ENCODE assay signal across 22 cellular contexts in the genomic region with DNA sequence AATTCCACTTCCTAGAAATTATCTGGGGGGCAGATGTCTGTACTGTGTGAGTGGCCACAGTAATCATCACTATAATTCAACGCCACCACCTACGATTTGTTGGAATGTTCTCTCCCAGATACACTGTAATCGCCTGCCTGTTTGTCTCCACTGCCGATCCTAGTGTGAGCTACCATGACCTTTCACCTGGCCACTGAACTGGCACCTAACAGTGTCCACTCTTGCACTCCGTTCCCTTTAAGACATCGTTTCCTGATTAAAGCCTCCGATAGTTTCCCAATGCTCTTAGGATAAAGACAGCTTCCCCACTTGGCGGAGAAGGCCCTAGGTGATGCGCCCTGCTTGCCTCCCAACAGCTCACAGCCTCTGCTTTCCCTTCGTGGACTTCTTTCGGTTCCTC. TPM values are rescaled to one million over a fixed set of nuclear protein-coding genes. Genes with fewer than 3 reads are reported as not detected.
A peak's percentile ranks its signal among the peaks of the same experiment; 100 is the strongest.
DNase-seq lines count a peak whose midpoint lies in the region; ATAC-seq and TF ChIP-seq lines count a peak whose summit lies in the region.
"Had no signal": no experiment of that assay in that cellular context is flagged by ENCODE, and none has a peak within 500 bp of the region (broad histone marks: within the 10 kb centered on the region; RNA-seq: fewer than 3 reads in every experiment).

No MANE protein-coding gene starts in this region.

- H3K36me3 ChIP-seq in CD4-positive, CD25-positive, alpha-beta regulatory T cell (ENCODE audit: control insufficient read depth, insufficient read depth, low read length): peaks cover 40% of the 10 kb centered on the region
- H3K36me3 ChIP-seq in hepatocyte (replicated peaks; ENCODE audit: insufficient read depth, low read depth): peaks cover 3% of the 10 kb centered on the region
- peaks cover 0 to 51% of the 10 kb centered on the region in 2 donors for H3K36me3 ChIP-seq in gastrocnemius medialis

- POLR2A ChIA-PET in CD4-positive, alpha-beta T cell (lab: Charles Lee): no interaction called here

- no peak for ATAC-seq in CD4-positive, CD25-positive, alpha-beta regulatory T cell (ENCODE audit: low read depth in 2 of 2)
- ATAC-seq in CD4-positive, alpha-beta T cell (ENCODE audit: poor library complexity): no peak
- ATAC-seq in gastrocnemius medialis (no peak), GM18498 (IDR thresholded peaks at IDR 0.05; ENCODE audit: unreplicated experiment) (no peak)

- H3K27ac ChIP-seq in CD4-positive, CD25-positive, alpha-beta regulatory T cell (ENCODE audit: insufficient read depth, low read length, poor library complexity, severe bottlenecking): no peak overlapping the region
- no peak overlapping the region for H3K27ac ChIP-seq in CD4-positive, alpha-beta T cell (ENCODE audit: low read depth, low read length)
- H3K27ac ChIP-seq in hepatocyte (peak overlapping the region; percentile 87), gastrocnemius medialis (peak overlapping the region; percentile 35 to 87 (median 60))
- H3K27ac ChIP-seq: GM23248, HL-60, SJCRH30 had no signal

- in situ Hi-C loops in gastrocnemius medialis (cut with MboI; ENCODE audit: low sequenced_read_pairs in 4 of 4): no loop called here

- H3K4me3 Mint-ChIP-seq in CD4-positive, CD25-positive, alpha-beta regulatory T cell: peak overlapping the region in 3 of 4 donors; percentile 35 to 87 (median 52)
- H3K4me3 Mint-ChIP-seq in CD4-positive, alpha-beta T cell: peak overlapping the region; percentile 25

- WGBS in hepatocyte (ENCODE audit: low lambda C conversion rate, missing lambda C conversion rate): 97% methylated on average over 11 of the region's 11 CpGs

- H3K9me2 ChIP-seq in hepatocyte (replicated peaks; ENCODE audit: insufficient read depth): no peaks in the 10 kb centered on the region

- no peak overlapping the region for H3K4me2 ChIP-seq in hepatocyte

- peaks cover 41% of the 10 kb centered on the region for H3K36me3 Mint-ChIP-seq in CD4-positive, CD25-positive, alpha-beta regulatory T cell
- H3K36me3 Mint-ChIP-seq in CD4-positive, alpha-beta T cell (ENCODE audit: low read depth): peaks cover 70% of the 10 kb centered on the region

- no peaks in the 10 kb centered on the region for H3K27me3 Mint-ChIP-seq in CD4-positive, CD25-positive, alpha-beta regulatory T cell
- no peaks in the 10 kb centered on the region for H3K27me3 Mint-ChIP-seq in CD4-positive, alpha-beta T cell

- H3K4me1 ChIP-seq in CD4-positive, CD25-positive, alpha-beta regulatory T cell (ENCODE audit: control insufficient read depth, insufficient read depth, low read length, poor library complexity, severe bottlenecking): peaks cover 36% of the 10 kb centered on the region
- H3K4me1 ChIP-seq in hepatocyte (ENCODE audit: insufficient read depth): peaks cover 30% of the 10 kb centered on the region
- H3K4me1 ChIP-seq in gastrocnemius medialis: peaks cover 40 to 45% of the 10 kb centered on the region in 2 donors

- H3K27me3 ChIP-seq in CD4-positive, CD25-positive, alpha-beta regulatory T cell (ENCODE audit: control insufficient read depth, insufficient read depth, low read length): no peaks in the 10 kb centered on the region
- no peaks in the 10 kb centered on the region for H3K27me3 ChIP-seq in CD4-positive, alpha-beta T cell (ENCODE audit: control insufficient read depth, insufficient read depth, low read length)
- H3K27me3 ChIP-seq in hepatocyte (no peaks in the 10 kb centered on the region), gastrocnemius medialis (no peaks in the 10 kb centered on the region)
- H3K27me3 ChIP-seq: MG63, SJCRH30 had no signal

- H3K9me3 Mint-ChIP-seq in CD4-positive, CD25-positive, alpha-beta regulatory T cell: no peaks in the 10 kb centered on the region
- H3K9me3 Mint-ChIP-seq in CD4-positive, alpha-beta T cell: no peaks in the 10 kb centered on the region

- no peak for DNase-seq in CD4-positive, CD25-positive, alpha-beta regulatory T cell
- no peak for DNase-seq in CD4-positive, alpha-beta T cell
- DNase-seq in hepatocyte (ENCODE audit: low spot score) (no peak), gastrocnemius medialis (no peak), retina (no peak)
- no peak for DNase-seq in stimulated activated CD8-positive, alpha-beta memory T cell treated with anti-CD3 and anti-CD28 coated beads, Interleukin-4, amount 100 ng/mL, for 48 hours
- DNase-seq: ACHN, C1 segment of cervical spinal cord, DMS 273 treated with DMSO at 0.1 percent for 48 hours, GM23248, Kasumi-1, MG63, NCI-H1092, NCI-H1436 treated with DMSO at 0.1 percent for 48 hours, NCI-H2029, NCI-H345, NCI-H526, SJCRH30 had no signal

- H3K9me3 ChIP-seq in CD4-positive, CD25-positive, alpha-beta regulatory T cell (ENCODE audit: control insufficient read depth in 2 of 2, low read length in 2 of 2): no peaks in the 10 kb centered on the region
- H3K9me3 ChIP-seq in CD4-positive, alpha-beta T cell (ENCODE audit: control insufficient read depth, low read length): no peaks in the 10 kb centered on the region
- no peaks in the 10 kb centered on the region for H3K9me3 ChIP-seq in hepatocyte (ENCODE audit: low read depth)
- no peaks in the 10 kb centered on the region for H3K9me3 ChIP-seq in gastrocnemius medialis
- H3K9me3 ChIP-seq: HAP-1, MG63, SJCRH30 had no signal

- H4K20me1 ChIP-seq in hepatocyte (ENCODE audit: insufficient read depth, poor library complexity, severe bottlenecking): peaks cover 15% of the 10 kb centered on the region

- CTCF ChIA-PET in CD4-positive, alpha-beta T cell (lab: Charles Lee): no interaction called here

- TF ChIP-seq CTCF in CD4-positive, alpha-beta T cell (IDR thresholded peaks at IDR 0.05): no peak
- TF ChIP-seq CTCF in hepatocyte (IDR thresholded peaks at IDR 0.05; ENCODE audit: poor library complexity) (no peak), gastrocnemius medialis (IDR thresholded peaks at IDR 0.05 in 4 of 5, conservative IDR thresholded peaks at IDR 0.05 in 1 of 5) (no peak)

- TF ChIP-seq POLR2A in gastrocnemius medialis (IDR thresholded peaks at IDR 0.05): no peak

- peaks cover 43% of the 10 kb centered on the region for H3K79me2 ChIP-seq in hepatocyte

- no peak overlapping the region for H3K4me3 ChIP-seq in CD4-positive, CD25-positive, alpha-beta regulatory T cell (ENCODE audit: low read depth, low read length)
- no peak overlapping the region for H3K4me3 ChIP-seq in hepatocyte
- no peak overlapping the region for H3K4me3 ChIP-seq in gastrocnemius medialis
- H3K4me3 ChIP-seq: GM23248, HAP-1, MG63, SJCRH30 had no signal

- intact Hi-C loops in CD4-positive, alpha-beta T cell (cut with DNase I, micrococcal nuclease): no loop called here
- intact Hi-C loops in gastrocnemius medialis (cut with DNase I; ENCODE audit: low total_unique reads): no loop called here

- no peak overlapping the region for H2AFZ ChIP-seq in hepatocyte
- H2AFZ ChIP-seq: GM23248 had no signal

- H3K4me1 Mint-ChIP-seq in CD4-positive, CD25-positive, alpha-beta regulatory T cell: peaks cover 15 to 67% (median 40%) of the 10 kb centered on the region in 4 donors
- H3K4me1 Mint-ChIP-seq in CD4-positive, alpha-beta T cell (ENCODE audit: low read depth): peaks cover 63% of the 10 kb centered on the region

- peak overlapping the region in 1 of 3 donors; percentile 29 for H3K27ac Mint-ChIP-seq in CD4-positive, CD25-positive, alpha-beta regulatory T cell
- peak overlapping the region; percentile 57 for H3K27ac Mint-ChIP-seq in CD4-positive, alpha-beta T cell

RNA-seq across cellular contexts. Expression of a gene that starts 4.0 kb away (rescaled TPM):
- 165 TPM for total RNA-seq in CD4-positive, CD25-positive, alpha-beta regulatory T cell
- polyA plus RNA-seq in CD4-positive, CD25-positive, alpha-beta regulatory T cell: 10 to 100 TPM; 41.5 to 45.5 (median 42.5) TPM
- 10 to 100 TPM; 90.9 to 92.8 TPM for total RNA-seq in CD4-positive, alpha-beta T cell
- total RNA-seq in hepatocyte (35.4 and 40.3 TPM in 2 replicates), gastrocnemius medialis (10 to 100 TPM; 25.0 to 54.6 (median 33.7) TPM)
- 60.0 and 82.2 TPM in 2 replicates for polyA plus RNA-seq in hepatocyte

RNA-seq across cellular contexts. Expression of a gene that starts 24.3 kb away (rescaled TPM):
- 79.5 TPM for total RNA-seq in CD4-positive, CD25-positive, alpha-beta regulatory T cell
- 10 to 100 TPM; 63.1 to 77.1 (median 64.5) TPM for polyA plus RNA-seq in CD4-positive, CD25-positive, alpha-beta regulatory T cell
- total RNA-seq in CD4-positive, alpha-beta T cell: 10 to 100 TPM; 63.6 to 68.9 TPM
- 83.2 and 85.2 TPM in 2 replicates for total RNA-seq in hepatocyte
- polyA plus RNA-seq in hepatocyte: 169 and 175 TPM in 2 replicates
- 100 to 1,000 TPM in 2 of 4 donors, 10 to 100 TPM in 2; 84.2 to 117 (median 106) TPM for total RNA-seq in gastrocnemius medialis

RNA-seq across cellular contexts. Expression of a gene that starts 41.4 kb away (rescaled TPM):
- total RNA-seq in CD4-positive, CD25-positive, alpha-beta regulatory T cell: not detected
- polyA plus RNA-seq in CD4-positive, CD25-positive, alpha-beta regulatory T cell: under 1 TPM in 1 of 4 donors, not detected in 3; 0.11 TPM
- not detected for total RNA-seq in CD4-positive, alpha-beta T cell
- total RNA-seq in hepatocyte: not detected in 2 replicates
- polyA plus RNA-seq in hepatocyte: not detected in 2 replicates
- total RNA-seq in gastrocnemius medialis: not detected
- total RNA-seq: GM23248, HT1080, SJCRH30 had no signal
- polyA plus RNA-seq: GM23248 had no signal

Comparison
In these comparisons a context has a peak if more than half of its experiments do, and no peak if none do; other contexts are left out.
1. H3K27ac ChIP-seq: peak in hepatocyte (single experiment) and gastrocnemius medialis (4 of 4); none in CD4-positive, CD25-positive, alpha-beta regulatory T cell (single experiment) and CD4-positive, alpha-beta T cell (single experiment).